Comparison of ENCODE assay signal across 23 cellular contexts in genomic region chr22:48535868-48536690, GRCh38.
DNase-seq lines count a peak whose midpoint lies in the region; ATAC-seq and TF ChIP-seq lines count a peak whose summit lies in the region.
"Had no signal": no experiment of that assay in that cellular context is flagged by ENCODE, and none has a peak within 500 bp of the region (broad histone marks: within the 10 kb centered on the region; RNA-seq: fewer than 3 reads in every experiment).

No MANE protein-coding gene starts in this region.

- peaks cover 0 to 4% (median 0%) of the 10 kb centered on the region in 3 donors for H3K27me3 ChIP-seq in psoas muscle (ENCODE audit: insufficient read depth in 3 of 3, low read length in 2 of 3)
- H3K27me3 ChIP-seq: ascending aorta, transverse colon had no signal

- H3K4me3 ChIP-seq in psoas muscle, result peak overlapping the region; percentile 32
- H3K4me3 ChIP-seq: HAP-1, K562, transverse colon had no signal

- TF ChIP-seq CTCF in psoas muscle (IDR thresholded peaks at IDR 0.05), result no peak

- ATAC-seq in psoas muscle (peak in 1 of 4 donors; percentile 32), GM18861 (IDR thresholded peaks at IDR 0.05; ENCODE audit: unreplicated experiment) (no peak)
- ATAC-seq: K562; naive thymus-derived CD8-positive, alpha-beta T cell; stimulated activated effector memory CD8-positive, alpha-beta T cell treated with anti-CD3 and anti-CD28 coated beads, Interleukin-12 subunit alpha, Interleukin-12 subunit beta, amount 100 ng/mL, for 72 hours had no signal

- DNase-seq in COLO829 (ENCODE audit: low spot score) (peak; percentile 31), globus pallidus (ENCODE audit: low spot score) (peak; percentile 64), psoas muscle (no peak), cortex of kidney (lab: John Stamatoyannopoulos, UW) (no peak), RKO (ENCODE audit: low spot score) (no peak), HK-2 (ENCODE audit: unreplicated experiment) (no peak)
- DNase-seq: ACHN; activated CD4-positive, alpha-beta T cell treated with anti-CD3 and anti-CD28 coated beads, Interleukin-2, amount 50 U/mL, for 4 hours; activated naive CD4-positive, alpha-beta T cell treated with Interleukin-2 at 50 U/mL for 16 hours; dermis blood vessel endothelial cell; erythroblast; naive thymus-derived CD8-positive, alpha-beta T cell; NCI-H2029 treated with DMSO at 0.1 percent for 48 hours; NCI-H510A treated with DMSO at 0.1 percent for 48 hours; Right ventricle myocardium superior; transverse colon; WERI-Rb-1 had no signal

- peak overlapping the region; percentile 85 for H3K27ac ChIP-seq in angular gyrus (ENCODE audit: low read depth, low read length)
- H3K27ac ChIP-seq in psoas muscle, result no peak overlapping the region
- H3K27ac ChIP-seq: ascending aorta, transverse colon, WERI-Rb-1 had no signal

- no peaks in the 10 kb centered on the region for H3K9me3 ChIP-seq in psoas muscle
- H3K9me3 ChIP-seq: ascending aorta, HAP-1, transverse colon had no signal

- intact Hi-C loops in psoas muscle (cut with DNase I), result no loop called here

- no peaks in the 10 kb centered on the region for H3K4me1 ChIP-seq in psoas muscle
- H3K4me1 ChIP-seq: HAP-1, transverse colon had no signal

- H3K36me3 ChIP-seq in psoas muscle (ENCODE audit: insufficient read depth in 1 of 2, low read depth in 1 of 2), result no peaks in the 10 kb centered on the region
- H3K36me3 ChIP-seq: ascending aorta, HAP-1, transverse colon, WERI-Rb-1 had no signal

- WGBS in psoas muscle, 3 donors, result 44 to 51% (median 51%) methylated on average over 43 of the region's 43 CpGs

Comparison
In these comparisons a context has a peak if more than half of its experiments do, and no peak if none do; other contexts are left out.
1. DNase-seq: peak in COLO829 (single experiment) and globus pallidus (single experiment); none in psoas muscle (0 of 2), cortex of kidney (single experiment), RKO (single experiment) and HK-2 (single experiment).